In the genomic region with DNA sequence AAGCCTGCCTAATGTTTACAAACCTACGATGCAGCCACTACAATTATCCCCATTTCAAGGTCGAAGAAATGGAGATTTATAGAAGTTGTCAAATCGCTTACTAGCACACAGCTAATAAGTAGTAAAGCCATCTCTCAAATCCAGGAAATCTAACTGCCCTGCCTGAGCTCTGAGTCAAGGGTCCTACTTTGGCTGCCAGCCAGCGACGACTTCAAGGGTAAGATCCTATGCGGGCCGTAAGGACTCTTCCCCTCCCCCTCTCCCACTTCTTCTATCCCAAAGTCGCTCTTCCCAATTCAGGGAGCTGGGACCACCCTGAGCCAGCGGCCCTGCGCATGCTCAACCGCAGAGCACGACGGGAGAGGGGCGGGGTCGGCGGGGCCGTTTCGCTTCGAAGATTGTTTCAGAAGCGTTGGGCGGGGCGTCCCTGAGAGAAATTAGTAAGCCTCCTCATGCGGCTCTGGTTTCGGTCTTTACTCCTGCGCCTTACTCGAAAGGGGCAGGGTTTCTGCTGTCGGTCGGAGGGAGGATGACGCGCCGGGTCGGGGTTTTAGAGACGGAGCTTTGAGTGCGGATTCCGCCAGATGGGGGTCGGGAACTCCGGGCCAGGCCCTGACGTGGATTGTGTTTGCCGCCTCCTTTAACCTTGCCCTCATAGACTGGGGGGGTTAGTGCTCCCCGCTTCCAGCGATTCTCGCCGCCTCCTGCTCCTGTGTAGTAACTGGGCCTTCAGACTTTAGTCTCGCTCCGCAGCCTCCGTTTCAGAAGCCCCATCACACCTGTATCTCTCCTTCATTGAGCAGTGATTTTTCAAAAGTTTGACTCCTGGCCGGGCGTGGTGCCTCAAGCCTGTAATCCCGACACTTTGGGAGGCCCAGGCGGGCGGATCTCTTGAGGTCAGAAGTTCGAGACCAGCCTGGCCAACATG, we compare ENCODE assay signal across 8 cellular contexts. TPM values are rescaled to one million over a fixed set of nuclear protein-coding genes. Genes with fewer than 3 reads are reported as not detected.
DNase-seq lines count a peak whose midpoint lies in the region; ATAC-seq and TF ChIP-seq lines count a peak whose summit lies in the region.

Gene ZMYM1 (plus strand): TSS at position 383 of the 928 bp plus-strand sequence. CDS start 14,603 bp downstream, outside the sequence.

- peak within 1 kb of the TSS; percentile 89 to 90 for H3K27ac ChIP-seq in lung (ENCODE audit: low read depth in 1 of 2, low read length in 1 of 2)

- peak within 1 kb of the TSS; percentile 83 for H3K4me3 Mint-ChIP-seq in activated CD8-positive, alpha-beta T cell treated with anti-CD3 and anti-CD28 coated beads for 36 hours

- H3K27me3 ChIP-seq in lung (ENCODE audit: control insufficient read depth, insufficient read depth), result no peaks in the 10 kb centered on the region

- H3K4me1 Mint-ChIP-seq in activated CD8-positive, alpha-beta T cell treated with anti-CD3 and anti-CD28 coated beads for 36 hours (ENCODE audit: low read depth), result peaks cover 30% of the 10 kb centered on the region

- H3K4me3 ChIP-seq in lung, result peak within 1 kb of the TSS; percentile 86

- peak within 1 kb of the TSS; percentile 93 for H3K27ac Mint-ChIP-seq in activated CD8-positive, alpha-beta T cell treated with anti-CD3 and anti-CD28 coated beads for 36 hours

- POLR2A ChIA-PET in activated CD8-positive, alpha-beta T cell treated with anti-CD3 and anti-CD28 coated beads for 36 hours (lab: Charles Lee), result interaction anchor here (0.7 to 2.0 kb wide), 8 partner anchors 12 to 213 kb away, joined by 3 to 10 read pairs (median 4); partner anchors contain the start of gene TMEM35B

- intact Hi-C loops in activated CD8-positive, alpha-beta T cell treated with anti-CD3 and anti-CD28 coated beads for 36 hours (cut with micrococcal nuclease), result loop anchor here (5.0 kb wide), 1 partner anchor 47 kb away; the partner anchor contains the start of gene ZMYM6

- H3K36me3 Mint-ChIP-seq in activated CD8-positive, alpha-beta T cell treated with anti-CD3 and anti-CD28 coated beads for 36 hours (ENCODE audit: low read depth), result peaks cover 1% of the 10 kb centered on the region

- H3K4me1 ChIP-seq in lung (ENCODE audit: control insufficient read depth in 2 of 2, insufficient read depth in 2 of 2, low read length in 2 of 2), result peaks cover 0 to 3% of the 10 kb centered on the region in 2 donors

- DNase-seq in C1 segment of cervical spinal cord (lab: John Stamatoyannopoulos, UW) (peak; percentile 38 to 86 (median 72)), NCI-H69 (lab: John Stamatoyannopoulos, UW) (peak; percentile 87), lung (ENCODE audit: low spot score) (peak; percentile 80)
- DNase-seq in activated CD8-positive, alpha-beta T cell treated with anti-CD3 and anti-CD28 coated beads for 36 hours, result peak; percentile 97
- peak; percentile 67 for DNase-seq in effector CD4-positive, alpha-beta T cell
- peak; percentile 80 to 89 (median 81) for DNase-seq in stimulated activated CD4-positive, alpha-beta T cell treated with anti-CD3 and anti-CD28 coated beads, TNF-alpha, amount 100 ng/mL, for 24 hours (ENCODE audit: low read depth in 3 of 3)

- peaks cover 1% of the 10 kb centered on the region for H3K9me3 Mint-ChIP-seq in activated CD8-positive, alpha-beta T cell treated with anti-CD3 and anti-CD28 coated beads for 36 hours

- peaks cover 4% of the 10 kb centered on the region for H3K27me3 Mint-ChIP-seq in activated CD8-positive, alpha-beta T cell treated with anti-CD3 and anti-CD28 coated beads for 36 hours

- ATAC-seq in GM19328 (IDR thresholded peaks at IDR 0.05; ENCODE audit: unreplicated experiment) (peak; percentile 77), HG03521 (IDR thresholded peaks at IDR 0.05; ENCODE audit: unreplicated experiment) (peak; percentile 91), lung (ENCODE audit: insufficient read depth, low FRiP score) (peak; percentile 95)
- peak; percentile 98 for ATAC-seq in activated CD8-positive, alpha-beta T cell treated with anti-CD3 and anti-CD28 coated beads for 36 hours

- WGBS in lung, 2 donors, result 1% methylated on average over 52 of the region's 52 CpGs

- no peak for TF ChIP-seq CTCF in activated CD8-positive, alpha-beta T cell treated with anti-CD3 and anti-CD28 coated beads for 36 hours (IDR thresholded peaks at IDR 0.05)
- TF ChIP-seq CTCF in lung (IDR thresholded peaks at IDR 0.05; ENCODE audit: control extremely low read depth, extremely low read depth), result no peak

- CTCF ChIA-PET in activated CD8-positive, alpha-beta T cell treated with anti-CD3 and anti-CD28 coated beads for 36 hours (lab: Charles Lee), result interaction anchor here (0.6 to 1.4 kb wide), 6 partner anchors 123 to 490 kb away, joined by 3 to 4 read pairs (median 3); partner anchors contain the start of gene SMIM12

- H3K9me3 ChIP-seq in lung (ENCODE audit: control insufficient read depth in 2 of 2, insufficient read depth in 1 of 2, low read length in 1 of 2), result no peaks in the 10 kb centered on the region

- no peaks in the 10 kb centered on the region for H3K36me3 ChIP-seq in lung (ENCODE audit: control insufficient read depth in 2 of 2, insufficient read depth in 2 of 2, low read length in 2 of 2)

RNA-seq across cellular contexts. Expression of gene ZMYM1, which starts in this region (rescaled TPM):
- total RNA-seq in activated CD8-positive, alpha-beta T cell treated with anti-CD3 and anti-CD28 coated beads for 36 hours, result 1 to 10 TPM; 6.8 to 8.9 TPM
- total RNA-seq in lung, result 10 to 100 TPM; 12.5 to 31.6 TPM
- polyA plus RNA-seq in lung, result 1 to 10 TPM; 2.6 to 4.5 TPM

Comparison
In these comparisons a context has a peak if more than half of its experiments do, and no peak if none do; other contexts are left out.
1. Peak in every context shown above with its lines: DNase-seq, ATAC-seq, H3K4me3 ChIP-seq and H3K27ac ChIP-seq.